Comparison of ENCODE assay signal across 18 cellular contexts in genomic region chr14:52458721-52459085, GRCh38.
DNase-seq lines count a peak whose midpoint lies in the region; ATAC-seq and TF ChIP-seq lines count a peak whose summit lies in the region.
"Had no signal": no experiment of that assay in that cellular context is flagged by ENCODE, and none has a peak within 500 bp of the region (broad histone marks: within the 10 kb centered on the region; RNA-seq: fewer than 3 reads in every experiment).

No MANE protein-coding gene starts in this region.

- H2BK5ac ChIP-seq in IMR-90 (ENCODE audit: low read depth, low read length, poor library complexity, severe bottlenecking) (peak overlapping the region; percentile 85), H9 (ENCODE audit: insufficient read length, low read length) (no peak overlapping the region)

- TF ChIP-seq EP300 in upper lobe of left lung (IDR thresholded peaks at IDR 0.05), result no peak

- H3K79me1 ChIP-seq in IMR-90 (ENCODE audit: low read depth in 1 of 2, low read length in 2 of 2), result no peaks in the 10 kb centered on the region
- no peaks in the 10 kb centered on the region for H3K79me1 ChIP-seq in H9 (ENCODE audit: insufficient read depth, low read depth, low read length, poor library complexity, severe bottlenecking)

- H3K23ac ChIP-seq in IMR-90 (ENCODE audit: low read depth, low read length), result no peak overlapping the region
- H3K23ac ChIP-seq in H9 (ENCODE audit: insufficient read length, low read depth, low read length), result no peak overlapping the region

- H2BK120ac ChIP-seq in IMR-90 (ENCODE audit: low read depth, low read length) (peak overlapping the region; percentile 71; the same call in 1 of the 2 replicates), H9 (ENCODE audit: low read depth, low read length, poor library complexity, severe bottlenecking) (no peak overlapping the region)

- CTCF ChIA-PET in IMR-90 (lab: Yijun Ruan, JAX), result interaction anchor here (1.5 kb wide), 1 partner anchor 11 kb away, joined by 4 read pairs; no protein-coding TSS in a partner anchor

- H2BK20ac ChIP-seq in IMR-90 (ENCODE audit: low read depth, low read length), result peak overlapping the region; percentile 72; the same call in 1 of the 2 replicates
- H2BK20ac ChIP-seq in H9 (ENCODE audit: low read depth, low read length, poor library complexity, severe bottlenecking), result no peak overlapping the region

- H3K27me3 ChIP-seq in IMR-90 (ENCODE audit: control insufficient read depth, insufficient read depth, low read length) (no peaks in the 10 kb centered on the region), brain microvascular endothelial cell (replicated peaks) (no peaks in the 10 kb centered on the region), upper lobe of left lung (no peaks in the 10 kb centered on the region), heart right ventricle (no peaks in the 10 kb centered on the region), H9 (ENCODE audit: insufficient read depth, low read length) (no peaks in the 10 kb centered on the region)
- H3K27me3 ChIP-seq: BE2C, cardiac muscle cell, sigmoid colon had no signal

- no peak overlapping the region for H2AK9ac ChIP-seq in IMR-90 (replicated peaks; ENCODE audit: low read depth, low read length, poor library complexity)

- POLR2A ChIA-PET in IMR-90 (lab: Charles Lee; ENCODE audit: unreplicated experiment), result interaction anchor here (0.8 to 2.0 kb wide), 2 partner anchors 126 to 145 kb away, joined by 3 to 6 read pairs; no protein-coding TSS in a partner anchor

- peak overlapping the region; percentile 56; the same call in 1 of the 2 replicates for H3K9ac ChIP-seq in IMR-90 (ENCODE audit: low read depth, low read length)
- no peak overlapping the region for H3K9ac ChIP-seq in H9 (ENCODE audit: extremely low read depth, insufficient read length, low read length)
- H3K9ac ChIP-seq: KMS-11 had no signal

- H3K36me3 ChIP-seq in IMR-90 (ENCODE audit: control insufficient read depth, insufficient read depth, low read length) (no peaks in the 10 kb centered on the region), brain microvascular endothelial cell (replicated peaks) (no peaks in the 10 kb centered on the region), upper lobe of left lung (peaks cover 0 to 19% (median 2%) of the 10 kb centered on the region in 4 donors), heart right ventricle (peaks cover 0 to 38% (median 0%) of the 10 kb centered on the region in 9 donors)

- H3T11ph ChIP-seq in H9 (ENCODE audit: low read length), result no peak overlapping the region

- peak overlapping the region; percentile 94; the same call in 1 of the 2 replicates for H3K27ac ChIP-seq in IMR-90 (ENCODE audit: insufficient read depth, low read length)
- peak overlapping the region; percentile 96 for H3K27ac ChIP-seq in brain microvascular endothelial cell
- peak overlapping the region in 3 of 4 donors; percentile 65 to 77 (median 71) for H3K27ac ChIP-seq in upper lobe of left lung
- H3K27ac ChIP-seq in heart right ventricle, result no peak overlapping the region
- H3K27ac ChIP-seq in H9 (ENCODE audit: insufficient read length, low read depth, low read length), result no peak overlapping the region
- H3K27ac ChIP-seq: cardiac muscle cell, KMS-11, sigmoid colon had no signal

- H3K9me1 ChIP-seq in IMR-90 (ENCODE audit: insufficient read depth, low read length), result peaks cover 6% of the 10 kb centered on the region

- H3K4ac ChIP-seq in IMR-90 (ENCODE audit: low read depth, low read length) (peak overlapping the region; percentile 64; the same call in 1 of the 2 replicates), H9 (ENCODE audit: low read depth, low read length) (no peak overlapping the region)

- H3K4me3 Mint-ChIP-seq in stimulated activated memory B cell treated with anti-CD40 and anti-IgM and Interleukin-4, amounts not matched to agents 10 μg/mL and 1 μg/mL and 100 μg/mL, for 72 hours, result no peak overlapping the region
- no peak overlapping the region for H3K4me3 Mint-ChIP-seq in H9
- H3K4me3 Mint-ChIP-seq: activated naive CD4-positive, alpha-beta T cell treated with anti-CD3 and anti-CD28 coated beads, Interleukin-2, amount 10 ng/mL, durations not matched to agents 7 days and 5 days; GM23338; T-cell had no signal

- BruUV-seq in IMR-90 (replicated peaks; lab: Mats Ljungman, UMichigan), result no TSS peak

- H3K27ac Mint-ChIP-seq in stimulated activated memory B cell treated with anti-CD40 and anti-IgM and Interleukin-4, amounts not matched to agents 10 μg/mL and 1 μg/mL and 100 μg/mL, for 72 hours, result no peak overlapping the region
- H3K27ac Mint-ChIP-seq in H9, result no peak overlapping the region
- H3K27ac Mint-ChIP-seq: activated naive CD4-positive, alpha-beta T cell treated with anti-CD3 and anti-CD28 coated beads, Interleukin-2, amount 10 ng/mL, durations not matched to agents 7 days and 5 days; GM23338; T-cell had no signal

- H4K5ac ChIP-seq in IMR-90 (ENCODE audit: low read depth, low read length) (no peak overlapping the region), H9 (ENCODE audit: insufficient read length, low read depth, low read length) (no peak overlapping the region)

- H3K4me3 ChIP-seq in IMR-90 (ENCODE audit: insufficient read depth, low read depth, low read length), result no peak overlapping the region
- H3K4me3 ChIP-seq in brain microvascular endothelial cell (ENCODE audit: low read depth, low read length), result peak overlapping the region; percentile 18
- no peak overlapping the region for H3K4me3 ChIP-seq in upper lobe of left lung
- H3K4me3 ChIP-seq in heart right ventricle, result no peak overlapping the region
- H3K4me3 ChIP-seq: cardiac muscle cell, GM23338, sigmoid colon had no signal

- H3K9me3 ChIP-seq in IMR-90 (ENCODE audit: control insufficient read depth, insufficient read depth, low read length), result peaks cover 8% of the 10 kb centered on the region
- H3K9me3 ChIP-seq in upper lobe of left lung, result peaks cover 0 to 10% (median 2%) of the 10 kb centered on the region in 4 donors
- H3K9me3 ChIP-seq in heart right ventricle, result peaks cover 0 to 12% (median 0%) of the 10 kb centered on the region in 11 donors
- H3K9me3 ChIP-seq in H9 (ENCODE audit: control insufficient read depth, low read depth, low read length), result no peaks in the 10 kb centered on the region
- H3K9me3 ChIP-seq: BE2C had no signal

- no peak for TF ChIP-seq POLR2A in IMR-90 (IDR thresholded peaks at IDR 0.05; ENCODE audit: low read depth, low read length)
- TF ChIP-seq POLR2A in upper lobe of left lung (IDR thresholded peaks at IDR 0.05), result no peak

- no peaks in the 10 kb centered on the region for H3K79me2 ChIP-seq in H9 (ENCODE audit: insufficient read depth, low read length)

- H3K4me1 ChIP-seq in IMR-90 (ENCODE audit: control insufficient read depth, insufficient read depth, low read length) (peaks cover 10% of the 10 kb centered on the region), upper lobe of left lung (peaks cover 0 to 7% (median 5%) of the 10 kb centered on the region in 4 donors), heart right ventricle (peaks cover 0 to 9% (median 0%) of the 10 kb centered on the region in 9 donors), H9 (ENCODE audit: insufficient read depth, low read length) (no peaks in the 10 kb centered on the region)
- H3K4me1 ChIP-seq: BE2C had no signal

- intact Hi-C loops in IMR-90 (cut with micrococcal nuclease), result loop anchor here (2.0 to 10.0 kb wide), 5 partner anchors 36 to 464 kb away; no protein-coding TSS in a partner anchor
- intact Hi-C loops in heart right ventricle (cut with DNase I), result no loop called here

- dilution Hi-C loops in IMR-90 (cut with HindIII; ENCODE audit: low sequenced_read_pairs, unreplicated experiment), result no loop called here

- H4K8ac ChIP-seq in IMR-90 (ENCODE audit: low read depth in 2 of 2, low read length in 2 of 2), result peak overlapping the region; percentile 19 to 38; a peak in 1 of 4 replicates
- H4K8ac ChIP-seq in H9 (replicated peaks; ENCODE audit: insufficient read length, low read depth, low read length), result no peak overlapping the region

- H3K36me3 Mint-ChIP-seq in stimulated activated memory B cell treated with anti-CD40 and anti-IgM and Interleukin-4, amounts not matched to agents 10 μg/mL and 1 μg/mL and 100 μg/mL, for 72 hours, result peaks cover 44% of the 10 kb centered on the region
- peaks cover 7 to 15% (median 13%) of the 10 kb centered on the region in 3 experiments; a peak in 6 of 7 replicates for H3K36me3 Mint-ChIP-seq in H9 (ENCODE audit: insufficient read depth in 1 of 3, low read depth in 3 of 3)

- H3K4me1 Mint-ChIP-seq in stimulated activated memory B cell treated with anti-CD40 and anti-IgM and Interleukin-4, amounts not matched to agents 10 μg/mL and 1 μg/mL and 100 μg/mL, for 72 hours, result no peaks in the 10 kb centered on the region
- peaks cover 3 to 6% of the 10 kb centered on the region in 2 experiments; a peak in 3 of 4 replicates for H3K4me1 Mint-ChIP-seq in H9

- no peaks in the 10 kb centered on the region for H3K9me3 Mint-ChIP-seq in stimulated activated memory B cell treated with anti-CD40 and anti-IgM and Interleukin-4, amounts not matched to agents 10 μg/mL and 1 μg/mL and 100 μg/mL, for 72 hours
- H3K9me3 Mint-ChIP-seq in H9, result peaks cover 0 to 6% of the 10 kb centered on the region in 2 experiments; a peak in 4 of 5 replicates

- TF ChIP-seq RAD21 in IMR-90 (IDR thresholded peaks at IDR 0.05; ENCODE audit: low read length), result no peak

- no peak for TF ChIP-seq CTCF in IMR-90 (conservative IDR thresholded peaks at IDR 0.05; ENCODE audit: low read depth, low read length)
- no peak for TF ChIP-seq CTCF in brain microvascular endothelial cell (IDR thresholded peaks at IDR 0.05; ENCODE audit: low read depth, low read length, missing control alignments)
- TF ChIP-seq CTCF in upper lobe of left lung (IDR thresholded peaks at IDR 0.05), result no peak
- TF ChIP-seq CTCF in heart right ventricle (IDR thresholded peaks at IDR 0.05), result no peak
- TF ChIP-seq CTCF in H9 (conservative IDR thresholded peaks at IDR 0.05), result no peak

- no peaks in the 10 kb centered on the region for H3K23me2 ChIP-seq in H9 (ENCODE audit: insufficient read length, low read depth, low read length, poor library complexity, severe bottlenecking)

- no peak overlapping the region for H2BK12ac ChIP-seq in H9 (ENCODE audit: insufficient read length, low read depth, low read length)

- H3K4me2 ChIP-seq in IMR-90 (ENCODE audit: low read depth, low read length) (peak overlapping the region; percentile 60), H9 (ENCODE audit: insufficient read depth, insufficient read length, low read length) (no peak overlapping the region)
- H3K4me2 ChIP-seq: GM23338, KMS-11 had no signal

- no peak overlapping the region; the same call in 1 of the 2 replicates for H4K91ac ChIP-seq in IMR-90 (ENCODE audit: insufficient read depth, low read depth, low read length)
- H4K91ac ChIP-seq in H9 (ENCODE audit: insufficient read length, low read depth, low read length), result no peak overlapping the region

- DNase-seq in IMR-90 (peak; percentile 78), brain microvascular endothelial cell (no peak), glomerular visceral epithelial cell (ENCODE audit: extremely low spot score) (peak; percentile 4), upper lobe of left lung (no peak), heart right ventricle (no peak), H9 (no peak)
- DNase-seq: activated naive CD4-positive, alpha-beta T cell treated with anti-CD3 and anti-CD28 coated beads, Interleukin-2, amount 10 ng/mL, durations not matched to agents 7 days and 5 days; BE2C; effector memory CD4-positive, alpha-beta T cell; NCI-H1105; nucleus accumbens; sigmoid colon; substantia nigra; T-cell had no signal

- H3K56ac ChIP-seq in IMR-90 (ENCODE audit: extremely low read depth, insufficient read depth, low read length) (no peak overlapping the region), H9 (ENCODE audit: insufficient read length, low read depth, low read length) (no peak overlapping the region)

- H2AFZ ChIP-seq in IMR-90 (replicated peaks; ENCODE audit: low read length, poor library complexity) (no peak overlapping the region), H9 (ENCODE audit: low read length) (no peak overlapping the region)
- H2AFZ ChIP-seq: GM23338 had no signal

- no peak overlapping the region for H2AK5ac ChIP-seq in IMR-90 (ENCODE audit: low read depth, low read length)
- H2AK5ac ChIP-seq in H9 (ENCODE audit: insufficient read length, low read length), result no peak overlapping the region

- H3K18ac ChIP-seq in IMR-90 (ENCODE audit: low read depth, low read length) (peak overlapping the region; percentile 84), H9 (ENCODE audit: insufficient read length, low read depth, low read length) (no peak overlapping the region)

- ATAC-seq in IMR-90 (ENCODE audit: low read depth), result peak; percentile 16
- ATAC-seq in upper lobe of left lung (ENCODE audit: low FRiP score in 2 of 2), result no peak
- ATAC-seq in heart right ventricle, result no peak
- no peak for ATAC-seq in stimulated activated memory B cell treated with anti-CD40 and anti-IgM and Interleukin-4, amounts not matched to agents 10 μg/mL and 1 μg/mL and 100 μg/mL, for 72 hours

- in situ Hi-C loops in IMR-90 (cut with MboI; ENCODE audit: low sequenced_read_pairs) (loop anchor here (10.0 kb wide), 1 partner anchor 134 kb away; no protein-coding TSS in a partner anchor), brain microvascular endothelial cell (cut with HindIII; ENCODE audit: low pct_ligation_motif_present, low sequenced_read_pairs) (no loop called here)

- H3K14ac ChIP-seq in IMR-90 (replicated peaks; ENCODE audit: low read depth, low read length), result no peak overlapping the region
- no peak overlapping the region for H3K14ac ChIP-seq in H9 (ENCODE audit: insufficient read depth, low read length)

- H4K20me1 ChIP-seq in IMR-90 (ENCODE audit: insufficient read depth, low read length), result no peaks in the 10 kb centered on the region
- no peaks in the 10 kb centered on the region for H4K20me1 ChIP-seq in H9 (ENCODE audit: control insufficient read depth, insufficient read depth, insufficient read length)

- WGBS in IMR-90 (ENCODE audit: extremely low coverage in 2 of 2, insufficient read length in 1 of 2), 2 experiments, result no CpG with 5 or more reads among the region's 1 CpG
- WGBS in upper lobe of left lung, 2 donors, result 59 to 80% methylated on average over 1 of the region's 1 CpG
- WGBS in heart right ventricle, 2 donors, result 37 to 97% methylated on average over 1 of the region's 1 CpG
- no CpG with 5 or more reads among the region's 1 CpG for WGBS in H9 (ENCODE audit: extremely low coverage, insufficient read length, low lambda C conversion rate)

- no peaks in the 10 kb centered on the region for H3K27me3 Mint-ChIP-seq in stimulated activated memory B cell treated with anti-CD40 and anti-IgM and Interleukin-4, amounts not matched to agents 10 μg/mL and 1 μg/mL and 100 μg/mL, for 72 hours
- H3K27me3 Mint-ChIP-seq in H9 (ENCODE audit: low read depth), result no peaks in the 10 kb centered on the region
- H3K27me3 Mint-ChIP-seq: activated naive CD4-positive, alpha-beta T cell treated with anti-CD3 and anti-CD28 coated beads, Interleukin-2, amount 10 ng/mL, durations not matched to agents 7 days and 5 days; T-cell had no signal

- H2BK15ac ChIP-seq in IMR-90 (ENCODE audit: low read depth, low read length) (no peak overlapping the region), H9 (ENCODE audit: low read depth, low read length) (no peak overlapping the region)

Comparison
In these comparisons a context has a peak if more than half of its experiments do, and no peak if none do; other contexts are left out.
1. DNase-seq: peak in IMR-90 (single experiment) and glomerular visceral epithelial cell (single experiment); none in brain microvascular endothelial cell (single experiment), upper lobe of left lung (0 of 2), heart right ventricle (0 of 2) and H9 (single experiment).
2. H3K27ac ChIP-seq: peak in IMR-90 (single experiment), brain microvascular endothelial cell (single experiment) and upper lobe of left lung (3 of 4); none in heart right ventricle (0 of 10) and H9 (single experiment).